Comparison of ENCODE assay signal across 1 cellular context in the genomic region with DNA sequence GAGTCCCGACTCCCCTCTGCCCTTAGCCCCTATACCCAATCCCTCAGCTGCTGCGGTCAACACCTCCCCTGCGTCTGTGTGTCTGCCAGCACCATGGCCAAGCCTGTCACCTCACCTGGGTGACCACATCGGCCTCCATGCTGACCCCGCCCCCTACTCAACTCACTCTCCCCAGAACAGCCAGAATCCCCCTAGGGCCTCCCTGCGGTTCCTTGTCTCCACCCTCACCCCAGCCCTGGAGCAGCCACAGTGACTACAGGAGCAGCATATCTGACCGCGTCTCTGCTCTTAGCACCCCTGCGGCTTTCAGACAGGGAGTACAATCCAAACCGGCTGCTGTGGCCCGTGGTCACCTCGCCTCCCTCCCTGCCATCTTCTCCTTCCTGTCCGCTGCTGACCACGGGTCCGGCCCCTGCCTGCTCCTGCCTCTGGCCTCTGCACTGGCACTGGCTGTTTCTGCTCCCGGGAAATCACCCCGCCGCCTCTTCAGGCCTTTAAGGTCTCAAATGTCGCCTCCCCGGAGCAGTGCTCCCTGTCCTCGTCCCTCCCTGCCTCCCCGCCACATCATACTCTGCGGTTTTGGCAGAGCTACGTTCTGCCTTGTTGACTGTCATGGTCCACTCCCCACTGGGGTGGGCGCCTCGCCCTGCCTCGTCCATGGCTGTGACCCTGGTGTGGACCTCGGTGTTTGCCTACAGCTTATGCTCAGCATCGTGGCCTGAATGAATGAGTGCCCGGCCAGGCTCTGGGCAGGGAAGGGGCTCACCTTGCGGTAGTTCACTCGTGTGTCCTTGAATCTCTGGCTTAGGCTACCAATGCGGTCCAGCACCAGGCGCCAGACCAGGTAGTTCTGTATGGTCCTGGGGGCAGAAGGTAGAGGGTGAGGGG.
A peak's percentile ranks its signal among the peaks of the same experiment; 100 is the strongest.
TF ChIP-seq lines count a peak whose summit lies in the region.

No MANE protein-coding gene starts in this region.

TF ChIP-seq in K562, 482 proteins besides CTCF, POLR2A, EP300 and RAD21:
- TF ChIP-seq SMARCB1 (IDR thresholded peaks at IDR 0.05; ENCODE audit: insufficient read length, low read depth) = no peak
- TF ChIP-seq HMG20B (CRISPR knock-in tag; IDR thresholded peaks at IDR 0.05) = no peak
- TF ChIP-seq ZNF263 (CRISPR knock-in tag; IDR thresholded peaks at IDR 0.05; ENCODE audit: borderline replicate concordance) = peak; percentile 87
- TF ChIP-seq ZNF780A (CRISPR knock-in tag; IDR thresholded peaks at IDR 0.05) = no peak
- TF ChIP-seq POLR2AphosphoS2 (IDR thresholded peaks at IDR 0.05; ENCODE audit: low read length) = no peak
- 0 out of 2 replicates have a peak, but pooled peaks have one; percentile 12 for TF ChIP-seq ZBTB7A (IDR thresholded peaks at IDR 0.05; ENCODE audit: borderline replicate concordance, control insufficient read depth, low read depth, low read length)
- TF ChIP-seq WHSC1 (IDR thresholded peaks at IDR 0.05; ENCODE audit: low read length) = no peak
- TF ChIP-seq ADNP (tag; IDR thresholded peaks at IDR 0.05) = no peak
- TF ChIP-seq PURB (CRISPR knock-in tag; IDR thresholded peaks at IDR 0.05; ENCODE audit: low read depth) = no peak
- TF ChIP-seq, protein P1, sequence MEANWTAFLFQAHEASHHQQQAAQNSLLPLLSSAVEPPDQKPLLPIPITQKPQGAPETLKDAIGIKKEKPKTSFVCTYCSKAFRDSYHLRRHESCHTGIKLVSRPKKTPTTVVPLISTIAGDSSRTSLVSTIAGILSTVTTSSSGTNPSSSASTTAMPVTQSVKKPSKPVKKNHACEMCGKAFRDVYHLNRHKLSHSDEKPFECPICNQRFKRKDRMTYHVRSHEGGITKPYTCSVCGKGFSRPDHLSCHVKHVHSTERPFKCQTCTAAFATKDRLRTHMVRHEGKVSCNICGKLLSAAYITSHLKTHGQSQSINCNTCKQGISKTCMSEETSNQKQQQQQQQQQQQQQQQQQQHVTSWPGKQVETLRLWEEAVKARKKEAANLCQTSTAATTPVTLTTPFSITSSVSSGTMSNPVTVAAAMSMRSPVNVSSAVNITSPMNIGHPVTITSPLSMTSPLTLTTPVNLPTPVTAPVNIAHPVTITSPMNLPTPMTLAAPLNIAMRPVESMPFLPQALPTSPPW (CRISPR knock-in tag; IDR thresholded peaks at IDR 0.05) = peak; percentile 51; the same call in 1 of the 2 replicates
- no peak for TF ChIP-seq XRCC5 (IDR thresholded peaks at IDR 0.05; ENCODE audit: low read depth, low read length)
- TF ChIP-seq ZNF699 (CRISPR knock-in tag; IDR thresholded peaks at IDR 0.05; ENCODE audit: insufficient replicate concordance) = no peak
- TF ChIP-seq, protein P2, sequence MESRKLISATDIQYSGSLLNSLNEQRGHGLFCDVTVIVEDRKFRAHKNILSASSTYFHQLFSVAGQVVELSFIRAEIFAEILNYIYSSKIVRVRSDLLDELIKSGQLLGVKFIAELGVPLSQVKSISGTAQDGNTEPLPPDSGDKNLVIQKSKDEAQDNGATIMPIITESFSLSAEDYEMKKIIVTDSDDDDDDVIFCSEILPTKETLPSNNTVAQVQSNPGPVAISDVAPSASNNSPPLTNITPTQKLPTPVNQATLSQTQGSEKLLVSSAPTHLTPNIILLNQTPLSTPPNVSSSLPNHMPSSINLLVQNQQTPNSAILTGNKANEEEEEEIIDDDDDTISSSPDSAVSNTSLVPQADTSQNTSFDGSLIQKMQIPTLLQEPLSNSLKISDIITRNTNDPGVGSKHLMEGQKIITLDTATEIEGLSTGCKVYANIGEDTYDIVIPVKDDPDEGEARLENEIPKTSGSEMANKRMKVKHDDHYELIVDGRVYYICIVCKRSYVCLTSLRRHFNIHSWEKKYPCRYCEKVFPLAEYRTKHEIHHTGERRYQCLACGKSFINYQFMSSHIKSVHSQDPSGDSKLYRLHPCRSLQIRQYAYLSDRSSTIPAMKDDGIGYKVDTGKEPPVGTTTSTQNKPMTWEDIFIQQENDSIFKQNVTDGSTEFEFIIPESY (CRISPR knock-in tag; IDR thresholded peaks at IDR 0.05) = no peak
- TF ChIP-seq, protein P3, sequence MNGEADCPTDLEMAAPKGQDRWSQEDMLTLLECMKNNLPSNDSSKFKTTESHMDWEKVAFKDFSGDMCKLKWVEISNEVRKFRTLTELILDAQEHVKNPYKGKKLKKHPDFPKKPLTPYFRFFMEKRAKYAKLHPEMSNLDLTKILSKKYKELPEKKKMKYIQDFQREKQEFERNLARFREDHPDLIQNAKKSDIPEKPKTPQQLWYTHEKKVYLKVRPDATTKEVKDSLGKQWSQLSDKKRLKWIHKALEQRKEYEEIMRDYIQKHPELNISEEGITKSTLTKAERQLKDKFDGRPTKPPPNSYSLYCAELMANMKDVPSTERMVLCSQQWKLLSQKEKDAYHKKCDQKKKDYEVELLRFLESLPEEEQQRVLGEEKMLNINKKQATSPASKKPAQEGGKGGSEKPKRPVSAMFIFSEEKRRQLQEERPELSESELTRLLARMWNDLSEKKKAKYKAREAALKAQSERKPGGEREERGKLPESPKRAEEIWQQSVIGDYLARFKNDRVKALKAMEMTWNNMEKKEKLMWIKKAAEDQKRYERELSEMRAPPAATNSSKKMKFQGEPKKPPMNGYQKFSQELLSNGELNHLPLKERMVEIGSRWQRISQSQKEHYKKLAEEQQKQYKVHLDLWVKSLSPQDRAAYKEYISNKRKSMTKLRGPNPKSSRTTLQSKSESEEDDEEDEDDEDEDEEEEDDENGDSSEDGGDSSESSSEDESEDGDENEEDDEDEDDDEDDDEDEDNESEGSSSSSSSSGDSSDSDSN (IDR thresholded peaks at IDR 0.05; ENCODE audit: borderline replicate concordance in 1 of 2, low read depth in 2 of 2, low read length in 2 of 2) = 0 out of 4 replicates have a peak, but pooled peaks of 1 of the 2 experiments have one; percentile 42
